ENCODE assay signal across 30 cellular contexts in genomic region chr10:129441391-129442009, GRCh38.
"Had no signal": no experiment of that assay in that cellular context is flagged by ENCODE, and none has a peak within 500 bp of the region (broad histone marks: within the 10 kb centered on the region; RNA-seq: fewer than 3 reads in every experiment).

No MANE protein-coding gene starts in this region.

- ATAC-seq: activated CD8-positive, alpha-beta T cell treated with anti-CD3 and anti-CD28 coated beads for 36 hours; activated T-cell treated with anti-CD3 and anti-CD28 coated beads, Interleukin-2, amount 50 U/mL, for 72 hours; activated T-helper 17 cell treated with anti-CD3 and anti-CD28 coated beads, Interleukin-2, amount 50 U/mL, for 72 hours; Right ventricle myocardium inferior; SK-N-SH treated with all-trans-retinoic acid at 6 μM for 48 hours; T-cell; T-helper 17 cell had no signal

- H3K4me3 Mint-ChIP-seq: activated CD4-positive, alpha-beta T cell treated with anti-CD3 and anti-CD28 coated beads, Interleukin-2, amount 10 ng/mL, durations not matched to agents 24 days and 14 days; activated CD8-positive, alpha-beta T cell treated with anti-CD3 and anti-CD28 coated beads for 36 hours; activated naive CD8-positive, alpha-beta T cell treated with anti-CD3 and anti-CD28 coated beads for 36 hours; activated T-cell treated with anti-CD3 and anti-CD28 coated beads, Interleukin-2, amount 50 U/mL, for 72 hours; activated T-helper 17 cell treated with anti-CD3 and anti-CD28 coated beads, Interleukin-2, amount 50 U/mL, for 72 hours; T-cell; T-helper 17 cell had no signal

- H3K36me3 ChIP-seq: brain microvascular endothelial cell, WERI-Rb-1 had no signal

- H3K4me3 ChIP-seq: PC-9 had no signal

- H3K27me3 ChIP-seq: brain microvascular endothelial cell had no signal

- H3K4me1 Mint-ChIP-seq: activated CD4-positive, alpha-beta T cell treated with anti-CD3 and anti-CD28 coated beads, Interleukin-2, amount 10 ng/mL, durations not matched to agents 24 days and 14 days; activated naive CD8-positive, alpha-beta T cell treated with anti-CD3 and anti-CD28 coated beads for 36 hours; activated T-helper 17 cell treated with anti-CD3 and anti-CD28 coated beads, Interleukin-2, amount 50 U/mL, for 72 hours; T-cell; T-helper 17 cell had no signal

- H3K27me3 Mint-ChIP-seq: activated naive CD8-positive, alpha-beta T cell treated with anti-CD3 and anti-CD28 coated beads for 36 hours had no signal

- H3K9me3 Mint-ChIP-seq: activated CD4-positive, alpha-beta T cell treated with anti-CD3 and anti-CD28 coated beads, Interleukin-2, amount 10 ng/mL, durations not matched to agents 24 days and 14 days; activated CD8-positive, alpha-beta T cell treated with anti-CD3 and anti-CD28 coated beads for 36 hours; activated naive CD8-positive, alpha-beta T cell treated with anti-CD3 and anti-CD28 coated beads for 36 hours; activated T-cell treated with anti-CD3 and anti-CD28 coated beads, Interleukin-2, amount 50 U/mL, for 72 hours; activated T-helper 17 cell treated with anti-CD3 and anti-CD28 coated beads, Interleukin-2, amount 50 U/mL, for 72 hours; T-cell had no signal

- DNase-seq: activated CD4-positive, alpha-beta T cell treated with anti-CD3 and anti-CD28 coated beads, Interleukin-2, amount 10 ng/mL, durations not matched to agents 24 days and 14 days; activated CD4-positive, alpha-beta T cell treated with anti-CD3 and anti-CD28 coated beads, Interleukin-2, amount 50 U/mL, for 4 hours; activated CD8-positive, alpha-beta T cell treated with anti-CD3 and anti-CD28 coated beads for 36 hours; activated effector memory CD4-positive, alpha-beta T cell treated with anti-CD3 and anti-CD28 coated beads, Interleukin-2, amount 50 U/mL, for 16 hours; activated naive CD4-positive, alpha-beta T cell; activated naive CD4-positive, alpha-beta T cell treated with anti-CD3 and anti-CD28 coated beads, Interleukin-2, amount 50 U/mL, for 16 hours; activated naive CD8-positive, alpha-beta T cell treated with anti-CD3 and anti-CD28 coated beads for 36 hours; activated T-cell treated with anti-CD3 and anti-CD28 coated beads, Interleukin-2, amount 50 U/mL, for 1 hour; activated T-cell treated with anti-CD3 and anti-CD28 coated beads, Interleukin-2, amount 50 U/mL, for 72 hours; amniotic stem cell; aorta; brain microvascular endothelial cell; central memory CD4-positive, alpha-beta T cell; MM.1S; MV-4-11; NCI-H1092; NCI-H1436 treated with DMSO at 0.1 percent for 48 hours; NCI-H1694 treated with DMSO at 0.1 percent for 48 hours; NCI-H2029; NCI-H345; PC-9; SIG-M5; T-cell; T-helper 17 cell; T-helper 9 cell; WERI-Rb-1 had no signal

- H2AFZ ChIP-seq: PC-9 had no signal

- H3K27ac ChIP-seq: brain microvascular endothelial cell, PC-9, RWPE1, WERI-Rb-1 had no signal

- H3K36me3 Mint-ChIP-seq: activated naive CD8-positive, alpha-beta T cell treated with anti-CD3 and anti-CD28 coated beads for 36 hours; T-cell had no signal

- H3K27ac Mint-ChIP-seq: activated CD4-positive, alpha-beta T cell treated with anti-CD3 and anti-CD28 coated beads, Interleukin-2, amount 10 ng/mL, durations not matched to agents 24 days and 14 days; activated CD8-positive, alpha-beta T cell treated with anti-CD3 and anti-CD28 coated beads for 36 hours; activated naive CD8-positive, alpha-beta T cell treated with anti-CD3 and anti-CD28 coated beads for 36 hours; activated T-cell treated with anti-CD3 and anti-CD28 coated beads, Interleukin-2, amount 50 U/mL, for 72 hours; activated T-helper 17 cell treated with anti-CD3 and anti-CD28 coated beads, Interleukin-2, amount 50 U/mL, for 72 hours; T-cell; T-helper 17 cell had no signal

- H3K4me2 ChIP-seq: PC-9 had no signal
